1 cellular context compared by ENCODE assay signal in genomic region chr13:52617070-52618060, GRCh38.
TF ChIP-seq lines count a peak whose summit lies in the region.

No MANE protein-coding gene starts in this region.

TF ChIP-seq in HepG2, 621 proteins besides CTCF, POLR2A, EP300 and RAD21 (continued from another document and continues in another):
- TF ChIP-seq ZNF281 (CRISPR knock-in tag; IDR thresholded peaks at IDR 0.05; ENCODE audit: borderline replicate concordance) (peak; percentile 7; the same call in 1 of the 2 replicates), PPARG (CRISPR knock-in tag; conservative IDR thresholded peaks at IDR 0.05) (no peak), HNRNPUL1 (IDR thresholded peaks at IDR 0.05; ENCODE audit: low read depth, low read length) (no peak), ATF2 (CRISPR knock-in tag; IDR thresholded peaks at IDR 0.05) (peak; percentile 79; the same call in 1 of the 2 replicates), ZNF546 (CRISPR knock-in tag; conservative IDR thresholded peaks at IDR 0.05) (no peak), PITX1 (CRISPR knock-in tag; IDR thresholded peaks at IDR 0.05) (peak; percentile 62; the same call in 1 of the 2 replicates), PAWR (CRISPR knock-in tag; IDR thresholded peaks at IDR 0.05; ENCODE audit: borderline replicate concordance) (no peak), FOXP1 (IDR thresholded peaks at IDR 0.05) (no peak), FOXP1 (CRISPR knock-in tag; IDR thresholded peaks at IDR 0.05) (peak; percentile 63; the same call in 1 of the 2 replicates), ZNF816 (CRISPR knock-in tag; IDR thresholded peaks at IDR 0.05; ENCODE audit: borderline replicate concordance) (no peak), GMEB1 (CRISPR knock-in tag; IDR thresholded peaks at IDR 0.05; ENCODE audit: borderline replicate concordance) (peak; percentile 65; the same call in 1 of the 2 replicates), NFKB2 (CRISPR knock-in tag; IDR thresholded peaks at IDR 0.05; ENCODE audit: borderline replicate concordance) (peak; percentile 64; the same call in 1 of the 2 replicates), MTA1 (CRISPR knock-in tag; IDR thresholded peaks at IDR 0.05; ENCODE audit: borderline replicate concordance) (no peak), ATF4 (CRISPR knock-in tag; IDR thresholded peaks at IDR 0.05) (peak in 1 of 2 experiments; percentile 30; a peak in 1 of 4 replicates), RFXAP (CRISPR knock-in tag; IDR thresholded peaks at IDR 0.05; ENCODE audit: borderline replicate concordance) (no peak; the same call in 1 of the 2 replicates), HNRNPK (IDR thresholded peaks at IDR 0.05; ENCODE audit: low read depth, low read length, poor library complexity, severe bottlenecking) (no peak), ZNF17 (CRISPR knock-in tag; IDR thresholded peaks at IDR 0.05) (no peak), ZSCAN30 (CRISPR knock-in tag; IDR thresholded peaks at IDR 0.05) (0 out of 2 replicates have a peak, but pooled peaks have one; percentile 55), PLRG1 (conservative IDR thresholded peaks at IDR 0.05) (no peak), SAFB2 (CRISPR knock-in tag; IDR thresholded peaks at IDR 0.05; ENCODE audit: borderline replicate concordance, low read depth) (peak; percentile 81; the same call in 1 of the 2 replicates), NR2C2 (CRISPR knock-in tag; IDR thresholded peaks at IDR 0.05; ENCODE audit: borderline replicate concordance) (peak; percentile 57; the same call in 1 of the 2 replicates), CENPX (CRISPR knock-in tag; IDR thresholded peaks at IDR 0.05) (no peak), HIVEP1 (CRISPR knock-in tag; IDR thresholded peaks at IDR 0.05) (no peak), KAT8 (CRISPR knock-in tag; IDR thresholded peaks at IDR 0.05) (peak; percentile 97), TEAD2 (CRISPR knock-in tag; IDR thresholded peaks at IDR 0.05) (no peak), ZNF12 (CRISPR knock-in tag; IDR thresholded peaks at IDR 0.05) (0 out of 2 replicates have a peak, but pooled peaks have one; percentile 25), ZNF274 (CRISPR knock-in tag; IDR thresholded peaks at IDR 0.05) (peak; percentile 66; the same call in 1 of the 2 replicates), YEATS4 (CRISPR knock-in tag; IDR thresholded peaks at IDR 0.05; ENCODE audit: borderline replicate concordance) (peak; percentile 78), ERF (CRISPR knock-in tag; IDR thresholded peaks at IDR 0.05) (peak; percentile 84; the same call in 1 of the 2 replicates), NONO (IDR thresholded peaks at IDR 0.05) (no peak), NONO (CRISPR knock-in tag; conservative IDR thresholded peaks at IDR 0.05) (peak; percentile 95), ZBTB34 (CRISPR knock-in tag; IDR thresholded peaks at IDR 0.05) (no peak), ZNF558 (CRISPR knock-in tag; IDR thresholded peaks at IDR 0.05; ENCODE audit: borderline replicate concordance) (peak; percentile 47; the same call in 1 of the 2 replicates), ZNF235 (CRISPR knock-in tag; IDR thresholded peaks at IDR 0.05; ENCODE audit: borderline replicate concordance) (no peak), SMAD9 (CRISPR knock-in tag; IDR thresholded peaks at IDR 0.05) (no peak), GTF2F1 (IDR thresholded peaks at IDR 0.05; ENCODE audit: low read length) (no peak), BCL6 (CRISPR knock-in tag; IDR thresholded peaks at IDR 0.05) (peak; percentile 29; the same call in 1 of the 2 replicates), HES4 (CRISPR knock-in tag; IDR thresholded peaks at IDR 0.05; ENCODE audit: borderline replicate concordance) (no peak), HOMEZ (CRISPR knock-in tag; IDR thresholded peaks at IDR 0.05; ENCODE audit: low read depth) (peak; percentile 48; the same call in 1 of the 2 replicates), ZNF646 (CRISPR knock-in tag; IDR thresholded peaks at IDR 0.05) (no peak)
